In the genomic region with DNA sequence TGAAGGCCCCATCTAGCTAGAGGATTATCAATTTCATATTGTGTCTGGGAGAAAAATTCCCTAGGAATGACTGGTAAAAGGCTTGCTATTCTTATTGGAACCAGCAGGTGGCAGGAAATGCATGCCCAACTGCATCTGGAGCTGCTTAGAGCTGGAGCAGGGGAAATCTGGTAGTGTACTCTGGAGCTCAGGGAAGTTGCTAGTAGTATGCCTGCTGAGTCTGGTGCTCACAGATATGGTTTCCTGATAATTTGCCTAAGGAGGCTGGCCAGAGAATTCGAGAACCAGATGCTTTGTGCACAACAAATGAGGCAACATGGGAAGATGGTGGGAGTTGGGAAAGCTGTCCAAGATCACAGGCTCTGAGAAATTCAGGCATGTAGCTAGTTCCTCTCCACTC, we compare ENCODE assay signal across 8 cellular contexts. TPM values are rescaled to one million over a fixed set of nuclear protein-coding genes. Genes with fewer than 3 reads are reported as not detected.
A peak's percentile ranks its signal among the peaks of the same experiment; 100 is the strongest.
DNase-seq lines count a peak whose midpoint lies in the region; ATAC-seq, FAIRE-seq and TF ChIP-seq lines count a peak whose summit lies in the region.

No MANE protein-coding gene starts in this region.

- H4K5ac ChIP-seq in mesendoderm (ENCODE audit: low read length): no peak overlapping the region

- no peaks in the 10 kb centered on the region for H3K9me1 ChIP-seq in endothelial cell of umbilical vein (replicated peaks; ENCODE audit: control insufficient read depth, extremely low read depth, insufficient read depth, low read length)

- no peaks in the 10 kb centered on the region for H3K79me1 ChIP-seq in mesendoderm (ENCODE audit: low read length)

- H2BK15ac ChIP-seq in mesendoderm (replicated peaks; ENCODE audit: low read depth): no peak overlapping the region

- H2AFZ ChIP-seq in GM23248 (no peak overlapping the region), endothelial cell of umbilical vein (ENCODE audit: low read depth, low read length) (no peak overlapping the region)

- peaks cover 13 to 14% of the 10 kb centered on the region in 2 donors for H3K36me3 Mint-ChIP-seq in activated naive CD4-positive, alpha-beta T cell treated with anti-CD3 and anti-CD28 coated beads, Interleukin-2, amount 50 U/mL, for 72 hours

- H3K79me2 ChIP-seq in GM23248 (ENCODE audit: insufficient read depth): no peaks in the 10 kb centered on the region
- no peaks in the 10 kb centered on the region for H3K79me2 ChIP-seq in endothelial cell of umbilical vein (ENCODE audit: control insufficient read depth, insufficient read depth, low read length)
- H3K79me2 ChIP-seq in mesendoderm (ENCODE audit: control insufficient read depth, insufficient read depth, low read length): no peaks in the 10 kb centered on the region

- POLR2A ChIA-PET in endothelial cell of umbilical vein (lab: Charles Lee): interaction anchor here (1.0 to 1.1 kb wide), 2 partner anchors 54 to 318 kb away, joined by 3 to 4 read pairs; partner anchors contain the start of gene G3BP1

- H3F3A ChIP-seq in GM23248 (ENCODE audit: insufficient read depth): peaks cover 8% of the 10 kb centered on the region; the same call in 1 of the 2 replicates

- H2AK5ac ChIP-seq in mesendoderm (ENCODE audit: low read length): no peak overlapping the region

- H3K27ac Mint-ChIP-seq in activated naive CD4-positive, alpha-beta T cell treated with anti-CD3 and anti-CD28 coated beads, Interleukin-2, amount 50 U/mL, for 72 hours: no peak overlapping the region

- H3K9ac ChIP-seq in GM23248 (no peak overlapping the region), endothelial cell of umbilical vein (replicated peaks; ENCODE audit: extremely low read depth, insufficient read depth, low read length) (no peak overlapping the region), mesendoderm (ENCODE audit: low read length) (no peak overlapping the region)

- H3K4me3 ChIP-seq in GM23248 (no peak overlapping the region), endothelial cell of umbilical vein (replicated peaks in 1 of 3; ENCODE audit: insufficient read depth in 1 of 3, low read depth in 1 of 3, low read length in 3 of 3) (no peak overlapping the region), mesendoderm (ENCODE audit: low read length) (no peak overlapping the region), vagina (no peak overlapping the region)

- H3K27ac ChIP-seq in GM23248: no peak overlapping the region
- H3K27ac ChIP-seq in endothelial cell of umbilical vein (ENCODE audit: insufficient read depth, low read depth, low read length): no peak overlapping the region
- no peak overlapping the region for H3K27ac ChIP-seq in mesendoderm (ENCODE audit: low read depth, low read length)
- no peak overlapping the region for H3K27ac ChIP-seq in vagina

- CTCF ChIA-PET in endothelial cell of umbilical vein (lab: Charles Lee): interaction anchor here (0.6 to 5.9 kb wide), 23 partner anchors 9 to 1670 kb away, joined by 3 to 208 read pairs (median 5); partner anchors contain the start of gene GLRA1

- H3K9me2 ChIP-seq in GM23248 (ENCODE audit: insufficient read depth): no peaks in the 10 kb centered on the region

- TF ChIP-seq CTCF in endothelial cell of umbilical vein (IDR thresholded peaks at IDR 0.05; ENCODE audit: extremely low read depth in 1 of 2, insufficient read depth in 1 of 2, low read depth in 1 of 2, low read length in 2 of 2) (peak; percentile 69 to 78), vagina (IDR thresholded peaks at IDR 0.05) (peak; percentile 52 to 72 (median 53))

- no peak overlapping the region for H3K4me2 ChIP-seq in GM23248 (ENCODE audit: unreplicated experiment)
- no peak overlapping the region for H3K4me2 ChIP-seq in endothelial cell of umbilical vein (ENCODE audit: insufficient read depth, low read length)
- H3K4me2 ChIP-seq in mesendoderm (ENCODE audit: low read length): no peak overlapping the region

- 0% methylated on average over 1 of the region's 1 CpG for WGBS in GM23248 (ENCODE audit: low coverage in 1 of 2, low lambda C conversion rate in 2 of 2, missing lambda C conversion rate in 2 of 2), 2 experiments
- no CpG with 5 or more reads among the region's 1 CpG for WGBS in mesendoderm (ENCODE audit: extremely low coverage, insufficient coverage, low lambda C conversion rate)

- H3K27me3 ChIP-seq in GM23248 (replicated peaks; ENCODE audit: insufficient read depth): no peaks in the 10 kb centered on the region
- H3K27me3 ChIP-seq in endothelial cell of umbilical vein (ENCODE audit: control insufficient read depth in 2 of 2, insufficient read depth in 2 of 2, low read length in 2 of 2): no peaks in the 10 kb centered on the region
- H3K27me3 ChIP-seq in mesendoderm (ENCODE audit: insufficient read depth, low read length, poor library complexity): no peaks in the 10 kb centered on the region
- no peaks in the 10 kb centered on the region for H3K27me3 ChIP-seq in vagina

- no TSS peak for BruUV-seq in endothelial cell of umbilical vein (replicated peaks; lab: Mats Ljungman, UMichigan)

- H4K8ac ChIP-seq in mesendoderm (ENCODE audit: low read depth, low read length): no peak overlapping the region

- H3K4ac ChIP-seq in mesendoderm (ENCODE audit: low read depth, low read length): no peak overlapping the region

- no peak overlapping the region for H3K56ac ChIP-seq in mesendoderm (ENCODE audit: low read length)

- H3K9me3 ChIP-seq in GM23248 (ENCODE audit: low read depth) (no peaks in the 10 kb centered on the region), endothelial cell of umbilical vein (replicated peaks; ENCODE audit: control insufficient read depth, insufficient read depth, low read length) (no peaks in the 10 kb centered on the region), vagina (no peaks in the 10 kb centered on the region)

- dilution Hi-C loops in endothelial cell of umbilical vein (cut with MboI; ENCODE audit: extremely low pct_ligation_motif_present, low sequenced_read_pairs): no loop called here

- TF ChIP-seq POLR2A in endothelial cell of umbilical vein (IDR thresholded peaks at IDR 0.05; ENCODE audit: low read depth, low read length) (no peak), vagina (IDR thresholded peaks at IDR 0.05) (no peak)

- no peaks in the 10 kb centered on the region for H4K20me1 ChIP-seq in GM23248 (ENCODE audit: insufficient read depth)
- H4K20me1 ChIP-seq in endothelial cell of umbilical vein (replicated peaks; ENCODE audit: control insufficient read depth, extremely low read depth, insufficient read depth, low read length): no peaks in the 10 kb centered on the region

- H3K23ac ChIP-seq in mesendoderm (ENCODE audit: low read length): no peak overlapping the region

- H3K4me1 ChIP-seq in GM23248 (ENCODE audit: insufficient read depth) (no peaks in the 10 kb centered on the region), endothelial cell of umbilical vein (ENCODE audit: control insufficient read depth, extremely low read depth, insufficient read depth, low read length) (no peaks in the 10 kb centered on the region), mesendoderm (ENCODE audit: control insufficient read depth, low read depth, low read length) (no peaks in the 10 kb centered on the region), vagina (no peaks in the 10 kb centered on the region)

- H2BK120ac ChIP-seq in mesendoderm (ENCODE audit: low read depth, low read length): no peak overlapping the region

- peak in 1 of 2 donors; percentile 12 for DNase-seq in activated naive CD4-positive, alpha-beta T cell treated with anti-CD3 and anti-CD28 coated beads, Interleukin-2, amount 50 U/mL, for 72 hours (ENCODE audit: low spot score in 2 of 2)
- no peak for DNase-seq in activated naive CD4-positive, alpha-beta T cell treated with Interleukin-2 at 50 U/mL for 16 hours
- DNase-seq in GM23248: peak; percentile 78
- peak; percentile 25 to 82 (median 70) for DNase-seq in NCI-H1417 (lab: John Stamatoyannopoulos, UW)
- peak; percentile 71 for DNase-seq in SW480 (ENCODE audit: low spot score)
- DNase-seq in endothelial cell of umbilical vein (ENCODE audit: low read depth, low spot score): peak; percentile 53
- DNase-seq in mesendoderm: peak; percentile 82
- DNase-seq in vagina (ENCODE audit: extremely low spot score in 2 of 2): no peak

- H3K36me3 ChIP-seq in GM23248 (ENCODE audit: low read depth): 0 out of 2 replicates have a peak, but pooled peaks cover 3% of the 10 kb centered on the region
- H3K36me3 ChIP-seq in endothelial cell of umbilical vein (ENCODE audit: control insufficient read depth in 2 of 2, extremely low read depth in 1 of 2, insufficient read depth in 2 of 2, low read length in 2 of 2): no peaks in the 10 kb centered on the region
- H3K36me3 ChIP-seq in mesendoderm (ENCODE audit: control insufficient read depth, insufficient read depth, low read length): peaks cover 7% of the 10 kb centered on the region
- H3K36me3 ChIP-seq in vagina: no peaks in the 10 kb centered on the region

- ATAC-seq in activated naive CD4-positive, alpha-beta T cell treated with anti-CD3 and anti-CD28 coated beads, Interleukin-2, amount 50 U/mL, for 72 hours: peak; percentile 37 to 54

- H3K9me3 Mint-ChIP-seq in activated naive CD4-positive, alpha-beta T cell treated with anti-CD3 and anti-CD28 coated beads, Interleukin-2, amount 50 U/mL, for 72 hours: no peaks in the 10 kb centered on the region

- intact Hi-C loops in endothelial cell of umbilical vein (cut with micrococcal nuclease) (loop anchor here (1.0 to 2.0 kb wide), 4 partner anchors 318 to 689 kb away; no protein-coding TSS in a partner anchor), vagina (cut with DNase I) (loop anchor here (5.0 kb wide), 1 partner anchor 682 kb away; no protein-coding TSS in a partner anchor)

- peak; percentile 77 for FAIRE-seq in endothelial cell of umbilical vein (lab: Jason Lieb, UNC)

- in situ Hi-C loops in GM23248 (cut with MboI): no loop called here

- H2BK5ac ChIP-seq in mesendoderm (ENCODE audit: low read length): no peak overlapping the region

- no peak overlapping the region for H3K18ac ChIP-seq in mesendoderm (ENCODE audit: low read length)

RNA-seq across cellular contexts. Expression of gene G3BP1, which starts 53.7 kb away (rescaled TPM):
- 100 to 1,000 TPM; 185 to 250 TPM for total RNA-seq in activated naive CD4-positive, alpha-beta T cell treated with anti-CD3 and anti-CD28 coated beads, Interleukin-2, amount 50 U/mL, for 72 hours
- total RNA-seq in GM23248 (2014; rRNA removed; shearing (Covaris generic)): 134 and 153 TPM in 2 replicates
- polyA plus RNA-seq in GM23248 (2016; fragmentation: Nextera tagmentation; extraction: Ambion mirVana) (189 and 190 TPM in 2 replicates), endothelial cell of umbilical vein (39.5 and 50.5 TPM in 2 replicates)
- total RNA-seq in endothelial cell of umbilical vein (255 and 262 TPM in 2 replicates), vagina (97.0 TPM)
- polyA plus RNA-seq in endothelial cell of umbilical vein (2011; cell fraction: cytosol; rRNA removed): 40.3 and 46.7 TPM in 2 replicates
- 53.0 and 64.6 TPM in 2 replicates for polyA plus RNA-seq in endothelial cell of umbilical vein (2011; cell fraction: nucleus; rRNA removed)
- 135 and 201 TPM in 2 replicates for polyA plus RNA-seq in endothelial cell of umbilical vein (2012)
- polyA minus RNA-seq in endothelial cell of umbilical vein: 272 and 322 TPM in 2 replicates
- 211 TPM for polyA minus RNA-seq in endothelial cell of umbilical vein (2011; cell fraction: cytosol; rRNA and poly(A)+ RNA removed)
- polyA minus RNA-seq in endothelial cell of umbilical vein (2011; cell fraction: nucleus; rRNA and poly(A)+ RNA removed): 111 and 161 TPM in 2 replicates
- polyA plus RNA-seq in mesendoderm (2013, experiment 1 of 2): 191 TPM
- 192 TPM for polyA plus RNA-seq in mesendoderm (2013, experiment 2 of 2)

Comparison
In these comparisons a context has a peak if more than half of its experiments do, and no peak if none do; other contexts are left out.
1. DNase-seq: peak in GM23248 (single experiment), NCI-H1417 (3 of 3), SW480 (single experiment), endothelial cell of umbilical vein (single experiment) and mesendoderm (single experiment); none in activated naive CD4-positive, alpha-beta T cell treated with Interleukin-2 at 50 U/mL for 16 hours (single experiment) and vagina (0 of 2).